In genomic region chr4:85448880-85449763, GRCh38 we compare ENCODE assay signal across 20 cellular contexts. TPM values are rescaled to one million over a fixed set of nuclear protein-coding genes. Genes with fewer than 3 reads are reported as not detected.
DNase-seq lines count a peak whose midpoint lies in the region; ATAC-seq and TF ChIP-seq lines count a peak whose summit lies in the region.
"Had no signal": no experiment of that assay in that cellular context is flagged by ENCODE, and none has a peak within 500 bp of the region (broad histone marks: within the 10 kb centered on the region; RNA-seq: fewer than 3 reads in every experiment).

No MANE protein-coding gene starts in this region.

- no peaks in the 10 kb centered on the region for H3K27me3 ChIP-seq in SK-N-SH (ENCODE audit: insufficient read depth)
- H3K27me3 ChIP-seq: esophagus muscularis mucosa had no signal

- no peaks in the 10 kb centered on the region for H3K9me2 ChIP-seq in SK-N-SH

- H3K36me3 ChIP-seq in SK-N-SH (replicated peaks in 1 of 2; ENCODE audit: control insufficient read depth in 1 of 2, insufficient read depth in 2 of 2, low read length in 1 of 2): no peaks in the 10 kb centered on the region
- H3K36me3 ChIP-seq: esophagus muscularis mucosa, prostate gland, thoracic aorta had no signal

- peak in 1 of 2 experiments; percentile 58; a peak in 1 of 4 replicates for TF ChIP-seq EP300 in SK-N-SH (IDR thresholded peaks at IDR 0.05; ENCODE audit: borderline replicate concordance in 1 of 2, low read depth in 1 of 2, low read length in 1 of 2)

- ATAC-seq in GM19463 (IDR thresholded peaks at IDR 0.05; ENCODE audit: unreplicated experiment) (peak; percentile 74), HG02938 (IDR thresholded peaks at IDR 0.05; ENCODE audit: unreplicated experiment) (peak; percentile 62)
- ATAC-seq in stimulated activated naive CD8-positive, alpha-beta T cell treated with anti-CD3 and anti-CD28 coated beads, Interleukin-15, Interleukin-2, amounts not matched to agents 100 U/mL and 50 U/mL, for 24 hours: no peak
- ATAC-seq: left colon, Right ventricle myocardium inferior had no signal

- H3K4me2 ChIP-seq in SK-N-SH: no peak overlapping the region

- H2AFZ ChIP-seq in SK-N-SH (ENCODE audit: low read depth): no peak overlapping the region

- H3K79me2 ChIP-seq in SK-N-SH (ENCODE audit: insufficient read depth): no peaks in the 10 kb centered on the region

- no peaks in the 10 kb centered on the region for H3K9me3 ChIP-seq in SK-N-SH
- H3K9me3 ChIP-seq: esophagus muscularis mucosa, prostate gland, thoracic aorta had no signal

- H3K9ac ChIP-seq in SK-N-SH: no peak overlapping the region

- CTCF ChIA-PET in SK-N-SH (lab: Yijun Ruan, JAX): interaction anchor here (0.8 to 1.1 kb wide), 4 partner anchors 18 to 573 kb away, joined by 3 read pairs; no protein-coding TSS in a partner anchor

- WGBS in SK-N-SH (ENCODE audit: low lambda C conversion rate): 47% methylated on average over 5 of the region's 5 CpGs

- DNase-seq in GM12865 (ENCODE audit: low read depth): peak; percentile 12
- peak; percentile 19 for DNase-seq in SK-N-SH
- no peak for DNase-seq in stimulated activated naive CD8-positive, alpha-beta T cell treated with anti-CD3 and anti-CD28 coated beads, Interleukin-15, Interleukin-2, amounts not matched to agents 100 U/mL and 50 U/mL, for 24 hours
- no peak for DNase-seq in hepatic stellate cell (ENCODE audit: low spot score)
- no peak for DNase-seq in GM19238 (ENCODE audit: insufficient read length, low spot score)
- no peak for DNase-seq in DMS53 treated with DMSO at 0.1 percent for 48 hours (lab: John Stamatoyannopoulos, UW; ENCODE audit: unreplicated experiment)
- DNase-seq: aorta; HCEC 1CT; hypothalamus; left colon; NCI-H2029; NCI-H526 treated with DMSO at 0.1 percent for 48 hours; stimulated activated CD4-positive, alpha-beta T cell treated with anti-CD3 and anti-CD28 coated beads, Interleukin-15, amount 100 ng/mL, for 24 hours had no signal

- H3F3A ChIP-seq in SK-N-SH (replicated peaks; ENCODE audit: insufficient read depth): no peaks in the 10 kb centered on the region

- H3K27ac ChIP-seq in SK-N-SH (ENCODE audit: low read depth in 2 of 2, low read length in 1 of 2): no peak overlapping the region
- H3K27ac ChIP-seq: coronary artery, esophagus muscularis mucosa, prostate gland, thoracic aorta had no signal

- TF ChIP-seq CTCF in GM12865 (IDR thresholded peaks at IDR 0.05; ENCODE audit: insufficient read depth, low read depth, low read length, missing control alignments) (no peak), SK-N-SH (IDR thresholded peaks at IDR 0.05) (no peak)

- POLR2A ChIA-PET in SK-N-SH (lab: Yijun Ruan, JAX): interaction anchor here (0.7 kb wide), 1 partner anchor 38 kb away, joined by 3 read pairs; no protein-coding TSS in a partner anchor

- H4K20me1 ChIP-seq in SK-N-SH (ENCODE audit: insufficient read depth): no peaks in the 10 kb centered on the region

- peaks cover 0 to 20% of the 10 kb centered on the region in 2 experiments; a peak in 2 of 4 replicates for H3K4me1 ChIP-seq in SK-N-SH (ENCODE audit: control insufficient read depth in 1 of 2, insufficient read depth in 2 of 2, low read depth in 1 of 2, low read length in 1 of 2)
- H3K4me1 ChIP-seq: prostate gland had no signal

- TF ChIP-seq RAD21 in SK-N-SH (IDR thresholded peaks at IDR 0.05; ENCODE audit: low read length): no peak

- H3K4me3 ChIP-seq in GM12865 (ENCODE audit: low read depth, low read length): no peak overlapping the region
- H3K4me3 ChIP-seq in SK-N-SH (ENCODE audit: low read depth in 2 of 2, low read length in 1 of 2): no peak overlapping the region
- H3K4me3 ChIP-seq: coronary artery, esophagus muscularis mucosa, prostate gland, thoracic aorta had no signal

TF ChIP-seq in SK-N-SH, 30 proteins besides CTCF, POLR2A, EP300 and RAD21:
- TF ChIP-seq GATA2 (CRISPR knock-in tag; IDR thresholded peaks at IDR 0.05) (peak; percentile 53; the same call in 1 of the 2 replicates), SIN3A (IDR thresholded peaks at IDR 0.05; ENCODE audit: borderline replicate concordance, low read depth, low read length) (no peak)

RNA-seq across cellular contexts. Expression of gene ARHGAP24, which starts 25.8 kb away (rescaled TPM):
- 1.4 and 1.6 TPM in 2 replicates for polyA plus RNA-seq in SK-N-SH (2012; rRNA removed)
- polyA plus RNA-seq in SK-N-SH (2012; cell fraction: cytosol; rRNA removed): 1.2 and 1.5 TPM in 2 replicates
- 0.77 and 1.2 TPM in 2 replicates for polyA plus RNA-seq in SK-N-SH (2012; cell fraction: nucleus; rRNA removed)

Comparison
In these comparisons a context has a peak if more than half of its experiments do, and no peak if none do; other contexts are left out.
1. DNase-seq: peak in GM12865 (single experiment) and SK-N-SH (single experiment); none in stimulated activated naive CD8-positive, alpha-beta T cell treated with anti-CD3 and anti-CD28 coated beads, Interleukin-15, Interleukin-2, amounts not matched to agents 100 U/mL and 50 U/mL, for 24 hours (single experiment), hepatic stellate cell (single experiment), GM19238 (single experiment) and DMS53 treated with DMSO at 0.1 percent for 48 hours (single experiment).